8 cellular contexts compared by ENCODE assay signal in the genomic region with DNA sequence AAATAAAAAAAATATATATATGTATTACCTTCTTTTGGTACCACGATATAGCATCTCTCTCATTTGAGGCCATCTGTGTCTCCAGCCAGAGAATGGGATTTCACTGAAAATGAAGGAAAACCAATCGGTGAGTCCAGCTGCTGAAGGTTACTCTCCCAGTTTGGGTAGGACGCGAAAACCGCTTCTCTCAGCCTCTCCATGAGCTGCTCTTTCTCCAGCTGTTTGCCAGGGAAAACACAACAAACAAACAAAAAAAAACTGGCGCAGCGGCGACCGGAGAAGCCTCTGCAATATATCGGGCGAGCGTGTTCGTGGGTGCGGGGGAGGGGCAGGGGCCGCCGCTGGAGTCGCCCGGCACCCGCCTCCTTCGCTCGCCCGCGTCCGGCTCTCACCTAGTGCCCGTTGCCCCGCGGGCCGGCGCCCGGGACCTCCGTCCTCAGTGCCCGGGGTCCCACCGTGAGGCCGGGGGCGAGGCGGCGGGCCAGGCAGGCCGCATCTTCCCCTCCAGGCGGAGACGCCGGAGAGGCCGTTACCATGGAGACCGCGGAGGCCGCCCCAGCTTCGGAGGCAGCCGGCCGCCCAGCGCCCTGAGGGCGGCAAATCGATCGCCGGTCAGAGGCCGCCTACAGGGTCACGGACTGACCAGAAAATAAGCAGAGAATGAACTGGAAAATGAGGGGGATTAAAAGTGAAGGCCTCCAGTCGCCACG. TPM values are rescaled to one million over a fixed set of nuclear protein-coding genes. Genes with fewer than 3 reads are reported as not detected.
DNase-seq lines count a peak whose midpoint lies in the region; ATAC-seq, FAIRE-seq and TF ChIP-seq lines count a peak whose summit lies in the region.

No MANE protein-coding gene starts in this region.

- peak overlapping the region; percentile 90 for H3K4me3 Mint-ChIP-seq in activated CD4-positive, alpha-beta T cell treated with anti-CD3 and anti-CD28 coated beads, Interleukin-2, amount 10 ng/mL, durations not matched to agents 7 days and 5 days

- no peaks in the 10 kb centered on the region for H3K9me3 Mint-ChIP-seq in activated CD4-positive, alpha-beta T cell treated with anti-CD3 and anti-CD28 coated beads, Interleukin-2, amount 10 ng/mL, durations not matched to agents 7 days and 5 days

- CTCF ChIA-PET in activated CD4-positive, alpha-beta T cell treated with anti-CD3 and anti-CD28 coated beads, Interleukin-2, amount 10 ng/mL, durations not matched to agents 7 days and 5 days (lab: Charles Lee) = interaction anchor here (1.5 kb wide), 1 partner anchor 18 kb away, joined by 3 read pairs; no protein-coding TSS in a partner anchor
- CTCF ChIA-PET in HepG2 (lab: Yijun Ruan, JAX; ENCODE audit: low intra/inter-chr PET ratio, low total read pairs) = no interaction called here

- under 1% methylated on average over 25 of the region's 57 CpGs for WGBS in HepG2 (ENCODE audit: low lambda C conversion rate)

- peak; percentile 46 for ATAC-seq in GM18499 (IDR thresholded peaks at IDR 0.05; ENCODE audit: insufficient read depth, unreplicated experiment)
- peak; percentile 57 for ATAC-seq in HG02938 (IDR thresholded peaks at IDR 0.05; ENCODE audit: unreplicated experiment)
- peak; percentile 88 for ATAC-seq in HepG2

- H3K4me3 ChIP-seq in HepG2 (replicated peaks in 1 of 3; ENCODE audit: insufficient read depth in 1 of 3, low read depth in 2 of 3, low read length in 3 of 3) = peak overlapping the region; percentile 85 to 91 (median 91)

- H3K4me2 ChIP-seq in HepG2 (ENCODE audit: low read depth, low read length) = peak overlapping the region; percentile 99

- H3K36me3 ChIP-seq in HepG2 (replicated peaks in 1 of 2; ENCODE audit: control insufficient read depth in 1 of 2, insufficient read depth in 2 of 2, low read length in 2 of 2) = peaks cover 0 to 4% of the 10 kb centered on the region in 2 experiments; a peak in 1 of 5 replicates

- peaks cover 35% of the 10 kb centered on the region for H3K4me1 ChIP-seq in HepG2 (ENCODE audit: insufficient read depth, low read length)

- intact Hi-C loops in HepG2 (cut with micrococcal nuclease; ENCODE audit: unreplicated experiment) = loop anchor here (1.0 kb wide), 1 partner anchor 54 kb away; a partner anchor contains a TSS

- peak overlapping the region; percentile 92 for H2AFZ ChIP-seq in HepG2 (ENCODE audit: low read length)

- peaks cover 11% of the 10 kb centered on the region for H3K79me2 ChIP-seq in HepG2 (ENCODE audit: insufficient read depth, low read length)

- in situ Hi-C loops in HepG2 (cut with HindIII; ENCODE audit: extremely low pct_ligation_motif_present, low pct_unique_long_range_greater_than_20kb) = no loop called here

- no peak for FAIRE-seq in HepG2 (lab: Jason Lieb, UNC)

- peak overlapping the region; percentile 95 for H3K27ac Mint-ChIP-seq in activated CD4-positive, alpha-beta T cell treated with anti-CD3 and anti-CD28 coated beads, Interleukin-2, amount 10 ng/mL, durations not matched to agents 7 days and 5 days

- no peak for TF ChIP-seq POLR2A in HepG2 (IDR thresholded peaks at IDR 0.05; ENCODE audit: insufficient read depth in 1 of 2, low read depth in 2 of 2, low read length in 2 of 2)

- TF ChIP-seq RAD21 in HepG2 (CRISPR knock-in tag; IDR thresholded peaks at IDR 0.05) = no peak

- no peaks in the 10 kb centered on the region for H3K27me3 Mint-ChIP-seq in activated CD4-positive, alpha-beta T cell treated with anti-CD3 and anti-CD28 coated beads, Interleukin-2, amount 10 ng/mL, durations not matched to agents 7 days and 5 days

- peaks cover 31% of the 10 kb centered on the region for H3K36me3 Mint-ChIP-seq in activated CD4-positive, alpha-beta T cell treated with anti-CD3 and anti-CD28 coated beads, Interleukin-2, amount 10 ng/mL, durations not matched to agents 7 days and 5 days (ENCODE audit: low read depth)

- DNase-seq in NCI-H2171 (lab: John Stamatoyannopoulos, UW) (peak; percentile 58), dermis blood vessel endothelial cell (peak; percentile 71), HepG2 (ENCODE audit: low spot score) (peak; percentile 49)
- DNase-seq in activated CD4-positive, alpha-beta T cell treated with anti-CD3 and anti-CD28 coated beads, Interleukin-2, amount 10 ng/mL, durations not matched to agents 7 days and 5 days = peak; percentile 69
- DNase-seq in stimulated activated CD4-positive, alpha-beta T cell treated with anti-CD3 and anti-CD28 coated beads, Interleukin-4, amount 100 ng/mL, for 48 hours (ENCODE audit: low read depth in 2 of 2) = peak; percentile 43 to 47

- no peaks in the 10 kb centered on the region; a peak in 1 of 5 replicates for H3K27me3 ChIP-seq in HepG2 (ENCODE audit: control insufficient read depth in 1 of 2, insufficient read depth in 2 of 2, low read length in 2 of 2)

- BruUV-seq in HepG2 (replicated peaks; lab: Mats Ljungman, UMichigan) = no TSS peak

- peaks cover 37% of the 10 kb centered on the region for H3K4me1 Mint-ChIP-seq in activated CD4-positive, alpha-beta T cell treated with anti-CD3 and anti-CD28 coated beads, Interleukin-2, amount 10 ng/mL, durations not matched to agents 7 days and 5 days

- TF ChIP-seq EP300 in HepG2 (IDR thresholded peaks at IDR 0.05; ENCODE audit: low read depth in 2 of 2, low read length in 2 of 2) (no peak), HepG2 (CRISPR knock-in tag; IDR thresholded peaks at IDR 0.05; ENCODE audit: borderline replicate concordance) (no peak)

- peak overlapping the region; percentile 78 for H3K27ac ChIP-seq in 22Rv1
- H3K27ac ChIP-seq in HepG2 (ENCODE audit: extremely low read length, insufficient read depth, low read length) = peak overlapping the region; percentile 98

- POLR2A ChIA-PET in activated CD4-positive, alpha-beta T cell treated with anti-CD3 and anti-CD28 coated beads, Interleukin-2, amount 10 ng/mL, durations not matched to agents 7 days and 5 days (lab: Charles Lee) = interaction anchor here (0.6 to 0.8 kb wide), 2 partner anchors 26 to 54 kb away, joined by 3 to 4 read pairs; a partner anchor contains a TSS
- POLR2A ChIA-PET in HepG2 (lab: Yijun Ruan, JAX) = interaction anchor here (1.0 to 3.4 kb wide), 5 partner anchors 27 to 612 kb away, joined by 3 to 34 read pairs (median 10); a partner anchor contains a TSS

- no peaks in the 10 kb centered on the region for H4K20me1 ChIP-seq in HepG2 (ENCODE audit: insufficient read depth, low read length)

- TF ChIP-seq CTCF in 22Rv1 (IDR thresholded peaks at IDR 0.05) (no peak), HepG2 (CRISPR knock-in tag; IDR thresholded peaks at IDR 0.05) (no peak; the same call in 1 of the 2 replicates)

- H3K9me3 ChIP-seq in HepG2 (ENCODE audit: low read length) = no peaks in the 10 kb centered on the region

- H3K9ac ChIP-seq in HepG2 (ENCODE audit: insufficient read depth, low read depth, low read length) = peak overlapping the region; percentile 98

RNA-seq across cellular contexts. Expression of a gene that starts 0.5 kb away (rescaled TPM):
- 10 to 100 TPM; 17.0 to 18.7 TPM for total RNA-seq in activated CD4-positive, alpha-beta T cell treated with anti-CD3 and anti-CD28 coated beads, Interleukin-2, amount 10 ng/mL, durations not matched to agents 7 days and 5 days
- 65.7 and 69.4 TPM in 2 replicates for total RNA-seq in dermis blood vessel endothelial cell
- 15.3 and 19.7 TPM in 2 replicates for total RNA-seq in HepG2 (2016; rRNA removed; fragmentation: Illumina TruSeq; extraction: Trizol)
- total RNA-seq in HepG2 (2016; cell fraction: cytosol; rRNA removed; fragmentation: Illumina TruSeq; extraction: Trizol; ENCODE audit: low read depth) = 6.2 and 6.4 TPM in 2 replicates
- total RNA-seq in HepG2 (2016; cell fraction: insoluble cytoplasmic fraction; rRNA removed; fragmentation: Illumina TruSeq; extraction: Trizol) = 17.4 and 17.7 TPM in 2 replicates
- total RNA-seq in HepG2 (2016; cell fraction: membrane; rRNA removed; fragmentation: Illumina TruSeq; extraction: Trizol) = 14.0 and 17.1 TPM in 2 replicates
- 21.1 and 24.3 TPM in 2 replicates for total RNA-seq in HepG2 (2016; cell fraction: nucleus; rRNA removed; fragmentation: Illumina TruSeq; extraction: Trizol)
- 5.0 and 5.7 TPM in 2 replicates for polyA plus RNA-seq in HepG2 (2011; rRNA removed)
- polyA plus RNA-seq in HepG2 (2011; cell fraction: cytosol; rRNA removed) = 2.9 and 3.6 TPM in 2 replicates
- polyA plus RNA-seq in HepG2 (2011; cell fraction: nucleus; rRNA removed) = 8.5 and 9.2 TPM in 2 replicates
- polyA plus RNA-seq in HepG2 (2012) = 6.1 and 6.6 TPM in 2 replicates
- 2.7 and 4.4 TPM in 2 replicates for polyA plus RNA-seq in HepG2 (2016; cell fraction: cytosol; fragmentation: Illumina TruSeq; extraction: Trizol; ENCODE audit: low read depth)
- polyA plus RNA-seq in HepG2 (2016; cell fraction: insoluble cytoplasmic fraction; fragmentation: Illumina TruSeq; extraction: Trizol; ENCODE audit: low read depth) = 10.9 and 12.2 TPM in 2 replicates
- polyA plus RNA-seq in HepG2 (2016; cell fraction: membrane; fragmentation: Illumina TruSeq; extraction: Trizol; ENCODE audit: low read depth) = 7.7 and 8.2 TPM in 2 replicates
- 25.8 and 27.4 TPM in 2 replicates for polyA plus RNA-seq in HepG2 (2016; cell fraction: nucleus; fragmentation: Illumina TruSeq; extraction: Trizol; ENCODE audit: insufficient read depth, low read depth)
- polyA minus RNA-seq in HepG2 (2011; rRNA and poly(A)+ RNA removed; ENCODE audit: low replicate concordance) = 7.0 and 22.6 TPM in 2 replicates
- 3.7 and 5.4 TPM in 2 replicates for polyA minus RNA-seq in HepG2 (2011; cell fraction: cytosol; rRNA and poly(A)+ RNA removed)
- 27.8 and 30.0 TPM in 2 replicates for polyA minus RNA-seq in HepG2 (2011; cell fraction: nucleus; rRNA and poly(A)+ RNA removed)

RNA-seq across cellular contexts. Expression of a gene that starts 53.5 kb away (rescaled TPM):
- 10 to 100 TPM; 30.8 to 31.7 TPM for total RNA-seq in activated CD4-positive, alpha-beta T cell treated with anti-CD3 and anti-CD28 coated beads, Interleukin-2, amount 10 ng/mL, durations not matched to agents 7 days and 5 days
- 18.1 and 18.4 TPM in 2 replicates for total RNA-seq in dermis blood vessel endothelial cell
- 10.4 and 13.6 TPM in 2 replicates for total RNA-seq in HepG2 (2016; rRNA removed; fragmentation: Illumina TruSeq; extraction: Trizol)
- 1.2 and 1.3 TPM in 2 replicates for total RNA-seq in HepG2 (2016; cell fraction: cytosol; rRNA removed; fragmentation: Illumina TruSeq; extraction: Trizol; ENCODE audit: low read depth)
- 9.9 and 15.2 TPM in 2 replicates for total RNA-seq in HepG2 (2016; cell fraction: insoluble cytoplasmic fraction; rRNA removed; fragmentation: Illumina TruSeq; extraction: Trizol)
- total RNA-seq in HepG2 (2016; cell fraction: membrane; rRNA removed; fragmentation: Illumina TruSeq; extraction: Trizol) = 2.7 and 3.1 TPM in 2 replicates
- 9.1 TPM in 2 replicates for total RNA-seq in HepG2 (2016; cell fraction: nucleus; rRNA removed; fragmentation: Illumina TruSeq; extraction: Trizol)
- polyA plus RNA-seq in HepG2 (2011; rRNA removed) = 6.3 and 8.3 TPM in 2 replicates
- polyA plus RNA-seq in HepG2 (2011; cell fraction: cytosol; rRNA removed) = 3.2 and 4.8 TPM in 2 replicates
- 5.5 and 7.9 TPM in 2 replicates for polyA plus RNA-seq in HepG2 (2011; cell fraction: nucleus; rRNA removed)
- 5.8 and 8.9 TPM in 2 replicates for polyA plus RNA-seq in HepG2 (2012)
- polyA plus RNA-seq in HepG2 (2016; cell fraction: cytosol; fragmentation: Illumina TruSeq; extraction: Trizol; ENCODE audit: low read depth) = 0.36 and 0.58 TPM in 2 replicates
- polyA plus RNA-seq in HepG2 (2016; cell fraction: insoluble cytoplasmic fraction; fragmentation: Illumina TruSeq; extraction: Trizol; ENCODE audit: low read depth) = 6.3 and 7.1 TPM in 2 replicates
- polyA plus RNA-seq in HepG2 (2016; cell fraction: membrane; fragmentation: Illumina TruSeq; extraction: Trizol; ENCODE audit: low read depth) = 0.86 and 1.1 TPM in 2 replicates
- polyA plus RNA-seq in HepG2 (2016; cell fraction: nucleus; fragmentation: Illumina TruSeq; extraction: Trizol; ENCODE audit: insufficient read depth, low read depth) = 9.1 and 9.7 TPM in 2 replicates
- polyA minus RNA-seq in HepG2 (2011; rRNA and poly(A)+ RNA removed; ENCODE audit: low replicate concordance) = 6.5 and 15.8 TPM in 2 replicates
- 17.4 and 18.9 TPM in 2 replicates for polyA minus RNA-seq in HepG2 (2011; cell fraction: cytosol; rRNA and poly(A)+ RNA removed)
- polyA minus RNA-seq in HepG2 (2011; cell fraction: nucleus; rRNA and poly(A)+ RNA removed) = 20.1 and 31.0 TPM in 2 replicates

Comparison
In these comparisons a context has a peak if more than half of its experiments do, and no peak if none do; other contexts are left out.
1. Peak in every context shown above with its lines: DNase-seq, ATAC-seq, H3K4me3 ChIP-seq and H3K27ac ChIP-seq.